12 cellular contexts compared by ENCODE assay signal in genomic region chr10:11035318-11035920, GRCh38. TPM values are rescaled to one million over a fixed set of nuclear protein-coding genes. Genes with fewer than 3 reads are reported as not detected.
DNase-seq lines count a peak whose midpoint lies in the region; ATAC-seq and TF ChIP-seq lines count a peak whose summit lies in the region.
"Had no signal": no experiment of that assay in that cellular context is flagged by ENCODE, and none has a peak within 500 bp of the region (broad histone marks: within the 10 kb centered on the region; RNA-seq: fewer than 3 reads in every experiment).

No MANE protein-coding gene starts in this region.

- no peak for TF ChIP-seq CTCF in AG09309 (IDR thresholded peaks at IDR 0.05; ENCODE audit: control insufficient read depth, insufficient read depth, low read depth, low read length, missing control alignments)
- no peak for TF ChIP-seq CTCF in esophagus muscularis mucosa (IDR thresholded peaks at IDR 0.05)
- TF ChIP-seq CTCF in lower lobe of right lung (IDR thresholded peaks at IDR 0.05) = no peak
- no peak for TF ChIP-seq CTCF in ascending aorta (IDR thresholded peaks at IDR 0.05)

- TF ChIP-seq POLR2A in esophagus muscularis mucosa (IDR thresholded peaks at IDR 0.05; ENCODE audit: low read depth) = no peak

- H3K27me3 ChIP-seq in esophagus muscularis mucosa = no peaks in the 10 kb centered on the region
- H3K27me3 ChIP-seq in lower lobe of right lung (ENCODE audit: low read depth) = no peaks in the 10 kb centered on the region
- no peaks in the 10 kb centered on the region for H3K27me3 ChIP-seq in ascending aorta

- 40% methylated on average over 4 of the region's 4 CpGs for WGBS in esophagus muscularis mucosa

- TF ChIP-seq EP300 in esophagus muscularis mucosa (IDR thresholded peaks at IDR 0.05) = no peak

- peak; percentile 54 to 70 for ATAC-seq in lower lobe of right lung
- ATAC-seq in HG02938 (IDR thresholded peaks at IDR 0.05; ENCODE audit: unreplicated experiment) = no peak
- no peak for ATAC-seq in GM19328 (IDR thresholded peaks at IDR 0.05; ENCODE audit: unreplicated experiment)

- intact Hi-C loops in esophagus muscularis mucosa (cut with DNase I) (no loop called here), lower lobe of right lung (cut with DNase I) (no loop called here), ascending aorta (cut with DNase I) (no loop called here)

- peaks cover 34 to 47% (median 43%) of the 10 kb centered on the region in 4 donors for H3K4me1 ChIP-seq in esophagus muscularis mucosa
- peaks cover 28% of the 10 kb centered on the region for H3K4me1 ChIP-seq in lower lobe of right lung
- peaks cover 0 to 7% of the 10 kb centered on the region in 2 donors for H3K4me1 ChIP-seq in ascending aorta

- H3K27ac ChIP-seq in esophagus muscularis mucosa (replicated peaks in 1 of 4) (peak overlapping the region; percentile 20 to 50 (median 32)), lower lobe of right lung (no peak overlapping the region), ascending aorta (no peak overlapping the region)

- DNase-seq in AG09309 (ENCODE audit: low read depth) (peak; percentile 8), NCI-H146 treated with DMSO at 0.1 percent for 48 hours (lab: John Stamatoyannopoulos, UW; ENCODE audit: unreplicated experiment) (peak; percentile 57), esophagus muscularis mucosa (ENCODE audit: extremely low spot score) (no peak), lower lobe of right lung (no peak), ascending aorta (ENCODE audit: low spot score in 2 of 2) (no peak), GOT3 (lab: John Stamatoyannopoulos, UW) (no peak)
- DNase-seq: amniotic stem cell; CD4-positive, CD25-positive, alpha-beta regulatory T cell; Kasumi-1; nucleus accumbens had no signal

- H3K9me3 ChIP-seq in esophagus muscularis mucosa (no peaks in the 10 kb centered on the region), lower lobe of right lung (no peaks in the 10 kb centered on the region), ascending aorta (no peaks in the 10 kb centered on the region)

- H3K36me3 ChIP-seq in esophagus muscularis mucosa (no peaks in the 10 kb centered on the region), lower lobe of right lung (no peaks in the 10 kb centered on the region), ascending aorta (no peaks in the 10 kb centered on the region)

- H3K4me3 ChIP-seq in AG09309 (ENCODE audit: control insufficient read depth, low read depth, low read length) (no peak overlapping the region), esophagus muscularis mucosa (no peak overlapping the region), lower lobe of right lung (no peak overlapping the region), ascending aorta (no peak overlapping the region)

RNA-seq across cellular contexts. Expression of gene CELF2, which starts 17.7 kb away (rescaled TPM):
- 100 to 1,000 TPM in 3 of 4 donors, 10 to 100 TPM in 1; 81.8 to 128 (median 104) TPM for total RNA-seq in esophagus muscularis mucosa
- total RNA-seq in lower lobe of right lung = 106 TPM
- total RNA-seq in ascending aorta = 26.6 TPM

Comparison
In these comparisons a context has a peak if more than half of its experiments do, and no peak if none do; other contexts are left out.
1. DNase-seq: peak in AG09309 (single experiment) and NCI-H146 treated with DMSO at 0.1 percent for 48 hours (single experiment); none in esophagus muscularis mucosa (single experiment), lower lobe of right lung (single experiment), ascending aorta (0 of 2) and GOT3 (single experiment).
2. H3K27ac ChIP-seq: peak in esophagus muscularis mucosa (4 of 4); none in lower lobe of right lung (single experiment) and ascending aorta (0 of 2).
3. ATAC-seq: peak in lower lobe of right lung (2 of 2); none in HG02938 (single experiment) and GM19328 (single experiment).